In the genomic region with DNA sequence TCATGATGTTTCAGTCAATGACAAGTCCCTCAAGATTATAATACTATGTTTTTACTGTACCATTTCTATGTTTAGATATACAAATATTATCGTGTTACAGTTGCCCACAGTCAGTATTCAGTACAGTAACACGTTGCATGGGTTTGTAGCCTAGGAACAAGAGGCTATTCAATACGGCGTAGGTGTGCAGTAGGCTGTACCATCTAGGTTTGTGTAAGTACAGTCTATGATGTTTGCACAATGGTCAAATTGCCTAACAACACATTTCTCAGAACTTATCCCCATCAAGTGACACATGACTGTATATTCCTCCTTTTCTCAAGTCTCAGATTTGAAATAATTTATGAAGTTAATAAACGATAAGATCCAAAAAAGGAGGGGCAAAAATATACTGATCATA, we compare ENCODE assay signal across 15 cellular contexts. TPM values are rescaled to one million over a fixed set of nuclear protein-coding genes. Genes with fewer than 3 reads are reported as not detected.
DNase-seq lines count a peak whose midpoint lies in the region; ATAC-seq and TF ChIP-seq lines count a peak whose summit lies in the region.
"Had no signal": no experiment of that assay in that cellular context is flagged by ENCODE, and none has a peak within 500 bp of the region (broad histone marks: within the 10 kb centered on the region; RNA-seq: fewer than 3 reads in every experiment).

No MANE protein-coding gene starts in this region.

- peaks cover 19% of the 10 kb centered on the region for H3K4me1 ChIP-seq in OCI-LY1 (ENCODE audit: insufficient read depth, low read length, severe bottlenecking)
- H3K4me1 ChIP-seq in hepatocyte (ENCODE audit: insufficient read depth) = no peaks in the 10 kb centered on the region
- H3K4me1 ChIP-seq in upper lobe of left lung = peaks cover 22 to 36% (median 27%) of the 10 kb centered on the region in 4 donors
- H3K4me1 ChIP-seq: A549 had no signal

- DNase-seq in cardiac septum (ENCODE audit: low spot score) (peak; percentile 4), Right ventricle myocardium superior (no peak), hepatocyte (ENCODE audit: low spot score) (no peak), upper lobe of left lung (peak in 1 of 2 donors; percentile 39), GM19238 (ENCODE audit: insufficient read length, low spot score) (no peak)
- DNase-seq in stimulated activated CD4-positive, alpha-beta T cell treated with anti-CD3 and anti-CD28 coated beads, Interleukin-15, amount 100 ng/mL, for 24 hours = no peak
- no peak for DNase-seq in activated naive CD4-positive, alpha-beta T cell (lab: John Stamatoyannopoulos, UW)
- DNase-seq: CD8-positive, alpha-beta memory T cell; H9; NCI-H1105 treated with DMSO at 0.1 percent for 48 hours; NCI-H187 treated with DMSO at 0.1 percent for 48 hours; NCI-H446 had no signal

- ATAC-seq in Right ventricle myocardium superior (ENCODE audit: poor library complexity) = no peak
- ATAC-seq in upper lobe of left lung (ENCODE audit: low FRiP score in 2 of 2) = peak; percentile 60
- ATAC-seq: A549 had no signal

- 86% methylated on average over 5 of the region's 5 CpGs for WGBS in hepatocyte (ENCODE audit: low lambda C conversion rate, missing lambda C conversion rate)
- WGBS in upper lobe of left lung, 2 donors = 51 to 63% methylated on average over 5 of the region's 5 CpGs

- peak in 2 of 4 donors; percentile 38 to 78 for TF ChIP-seq EP300 in upper lobe of left lung (IDR thresholded peaks at IDR 0.05)

- H2AFZ ChIP-seq in OCI-LY1 (ENCODE audit: low read length) (no peak overlapping the region), hepatocyte (no peak overlapping the region)

- H4K20me1 ChIP-seq in OCI-LY1 (ENCODE audit: insufficient read depth, low read length) (no peaks in the 10 kb centered on the region), hepatocyte (ENCODE audit: insufficient read depth, poor library complexity, severe bottlenecking) (peaks cover 3% of the 10 kb centered on the region)

- no peaks in the 10 kb centered on the region for H3K9me3 ChIP-seq in OCI-LY1 (ENCODE audit: low read length)
- H3K9me3 ChIP-seq in hepatocyte (ENCODE audit: low read depth) = no peaks in the 10 kb centered on the region
- H3K9me3 ChIP-seq in upper lobe of left lung = no peaks in the 10 kb centered on the region
- H3K9me3 ChIP-seq: A549 had no signal

- H3K36me3 ChIP-seq in OCI-LY1 (ENCODE audit: insufficient read depth, low read length) (peaks cover 16% of the 10 kb centered on the region), hepatocyte (replicated peaks; ENCODE audit: insufficient read depth, low read depth) (no peaks in the 10 kb centered on the region), upper lobe of left lung (peaks cover 0 to 35% (median 10%) of the 10 kb centered on the region in 4 donors)

- TF ChIP-seq POLR2A in upper lobe of left lung (IDR thresholded peaks at IDR 0.05) = no peak

- intact Hi-C loops in cardiac septum (cut with DNase I) (no loop called here), Right ventricle myocardium superior (cut with DNase I) (no loop called here)

- TF ChIP-seq CTCF in OCI-LY1 (IDR thresholded peaks at IDR 0.05; ENCODE audit: low read length) (no peak), hepatocyte (IDR thresholded peaks at IDR 0.05; ENCODE audit: poor library complexity) (no peak), upper lobe of left lung (IDR thresholded peaks at IDR 0.05) (no peak)

- H3K79me2 ChIP-seq in OCI-LY1 (ENCODE audit: insufficient read depth, low read length) (no peaks in the 10 kb centered on the region), hepatocyte (peaks cover 33% of the 10 kb centered on the region)

- H3K9me2 ChIP-seq in OCI-LY1 (ENCODE audit: low read depth, low read length) (no peaks in the 10 kb centered on the region), hepatocyte (replicated peaks; ENCODE audit: insufficient read depth) (no peaks in the 10 kb centered on the region)

- H3K27ac ChIP-seq in OCI-LY1 (ENCODE audit: low read depth, low read length, poor library complexity, severe bottlenecking) (peak overlapping the region; percentile 13), hepatocyte (peak overlapping the region; percentile 42), upper lobe of left lung (peak overlapping the region in 3 of 4 donors; percentile 55 to 83 (median 79))
- H3K27ac ChIP-seq: A549 had no signal

- H3K9ac ChIP-seq in OCI-LY1 (ENCODE audit: low read length) = no peak overlapping the region

- H3K4me2 ChIP-seq in OCI-LY1 (ENCODE audit: low read length) = no peak overlapping the region
- H3K4me2 ChIP-seq in hepatocyte = no peak overlapping the region
- H3K4me2 ChIP-seq: A549 had no signal

- H3K4me3 ChIP-seq in OCI-LY1 (ENCODE audit: low read depth, low read length, poor library complexity, severe bottlenecking) (no peak overlapping the region), hepatocyte (no peak overlapping the region), upper lobe of left lung (no peak overlapping the region)
- H3K4me3 ChIP-seq: A549, K562 had no signal

- H3K27me3 ChIP-seq in OCI-LY1 (ENCODE audit: insufficient read depth, low read length) = no peaks in the 10 kb centered on the region
- no peaks in the 10 kb centered on the region for H3K27me3 ChIP-seq in hepatocyte
- H3K27me3 ChIP-seq in upper lobe of left lung = no peaks in the 10 kb centered on the region

- H3F3A ChIP-seq in OCI-LY1 (ENCODE audit: insufficient read depth, low read length) = no peaks in the 10 kb centered on the region

RNA-seq across cellular contexts. Expression of gene ZDHHC3, which starts 21.7 kb away (rescaled TPM):
- total RNA-seq in cardiac septum (43.8 TPM), Right ventricle myocardium superior (35.6 TPM), hepatocyte (60.3 and 71.2 TPM in 2 replicates), upper lobe of left lung (100 to 1,000 TPM in 5 of 6 donors, 10 to 100 TPM in 1; 98.0 to 179 (median 115) TPM)
- polyA plus RNA-seq in hepatocyte = 59.5 and 62.0 TPM in 2 replicates

RNA-seq across cellular contexts. Expression of gene EXOSC7, which starts 21.8 kb away (rescaled TPM):
- total RNA-seq in cardiac septum = 29.6 TPM
- 24.4 TPM for total RNA-seq in Right ventricle myocardium superior
- total RNA-seq in hepatocyte = 46.7 and 53.3 TPM in 2 replicates
- 55.8 and 61.3 TPM in 2 replicates for polyA plus RNA-seq in hepatocyte
- 10 to 100 TPM; 35.8 to 55.5 (median 41.1) TPM for total RNA-seq in upper lobe of left lung

Comparison
In these comparisons a context has a peak if more than half of its experiments do, and no peak if none do; other contexts are left out.
1. H3K27ac ChIP-seq: peak in every context shown above with its lines; median percentile 79 in upper lobe of left lung; 42 in hepatocyte; 13 in OCI-LY1.